ENCODE assay signal across 9 cellular contexts in the genomic region with DNA sequence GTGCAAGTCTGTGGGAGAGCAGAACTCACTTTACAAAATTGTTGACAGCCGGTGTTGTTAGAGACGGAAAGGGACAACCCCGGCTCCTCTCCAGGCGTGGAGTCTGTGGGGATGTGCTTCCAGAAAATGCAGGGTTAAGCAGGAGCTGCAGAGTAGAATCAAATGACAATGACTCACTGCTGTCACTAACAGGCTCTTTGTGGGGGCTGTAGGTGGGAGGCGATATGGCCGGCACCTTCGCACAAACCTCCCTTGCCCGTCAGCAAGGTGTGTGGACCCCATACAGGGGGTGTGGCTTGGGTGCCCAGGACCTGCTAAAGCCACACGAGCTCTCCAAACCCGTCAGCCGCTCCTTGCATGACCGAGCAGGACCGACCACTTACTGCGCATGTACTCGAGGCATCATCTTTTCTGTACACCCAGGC. TPM values are rescaled to one million over a fixed set of nuclear protein-coding genes. Genes with fewer than 3 reads are reported as not detected.
DNase-seq lines count a peak whose midpoint lies in the region; ATAC-seq, FAIRE-seq and TF ChIP-seq lines count a peak whose summit lies in the region.
"Had no signal": no experiment of that assay in that cellular context is flagged by ENCODE, and none has a peak within 500 bp of the region (broad histone marks: within the 10 kb centered on the region; RNA-seq: fewer than 3 reads in every experiment).

No MANE protein-coding gene starts in this region.

- peaks cover 0 to 34% of the 10 kb centered on the region in 2 experiments; a peak in 1 of 4 replicates for H3K4me1 ChIP-seq in SK-N-SH (ENCODE audit: control insufficient read depth in 1 of 2, insufficient read depth in 2 of 2, low read depth in 1 of 2, low read length in 1 of 2)

- H3K36me3 Mint-ChIP-seq in Calu3 (ENCODE audit: insufficient read depth, unreplicated experiment), result peaks cover 34% of the 10 kb centered on the region

- no peaks in the 10 kb centered on the region for H3K27me3 ChIP-seq in SK-N-SH (ENCODE audit: insufficient read depth)

- BruUV-seq in Calu3 (replicated peaks; lab: Mats Ljungman, UMichigan), result no TSS peak

- peak overlapping the region; percentile 26 for H3K4me3 Mint-ChIP-seq in Calu3 (ENCODE audit: low read depth, unreplicated experiment)
- H3K4me3 Mint-ChIP-seq: activated CD8-positive, alpha-beta T cell treated with anti-CD3 and anti-CD28 coated beads for 36 hours had no signal

- ATAC-seq in left ventricle myocardium superior (peak; percentile 26), omental fat pad (ENCODE audit: low FRiP score) (peak; percentile 41)
- ATAC-seq: activated CD8-positive, alpha-beta T cell treated with anti-CD3 and anti-CD28 coated beads for 36 hours had no signal

- DNase-seq in Calu3, result peak; percentile 44
- no peak for DNase-seq in SK-N-SH
- no peak for DNase-seq in left ventricle myocardium superior
- DNase-seq in omental fat pad (ENCODE audit: low spot score), result no peak
- DNase-seq in Kasumi-1 (lab: John Stamatoyannopoulos, UW), result no peak
- no peak for DNase-seq in HCEC 1CT
- no peak for DNase-seq in D721Med (ENCODE audit: insufficient read length, low spot score)
- no peak for DNase-seq in stimulated activated CD8-positive, alpha-beta memory T cell treated with anti-CD3 and anti-CD28 coated beads, Interleukin-4, amount 100 ng/mL, for 48 hours
- DNase-seq: activated CD8-positive, alpha-beta T cell treated with anti-CD3 and anti-CD28 coated beads for 36 hours had no signal

- no peaks in the 10 kb centered on the region for H3K9me2 ChIP-seq in SK-N-SH

- FAIRE-seq in D721Med (lab: Jason Lieb, UNC), result no peak

- no peak for TF ChIP-seq EP300 in SK-N-SH (IDR thresholded peaks at IDR 0.05; ENCODE audit: borderline replicate concordance in 1 of 2, low read depth in 1 of 2, low read length in 1 of 2)

- H3F3A ChIP-seq in SK-N-SH (replicated peaks; ENCODE audit: insufficient read depth), result peaks cover 5% of the 10 kb centered on the region

- WGBS in SK-N-SH (ENCODE audit: low lambda C conversion rate), result 80% methylated on average over 11 of the region's 15 CpGs

- no peak for TF ChIP-seq RAD21 in SK-N-SH (IDR thresholded peaks at IDR 0.05; ENCODE audit: low read length)

- no peak overlapping the region for H3K9ac ChIP-seq in SK-N-SH

- POLR2A ChIA-PET in SK-N-SH (lab: Yijun Ruan, JAX), result no interaction called here

- intact Hi-C loops in Calu3 (cut with micrococcal nuclease; ENCODE audit: unreplicated experiment), result no loop called here
- intact Hi-C loops in left ventricle myocardium superior (cut with micrococcal nuclease), result loop anchor here (10.0 kb wide), 1 partner anchor 64 kb away; a partner anchor contains a TSS

- peaks cover under 1 to 17% of the 10 kb centered on the region in 2 experiments for H3K36me3 ChIP-seq in SK-N-SH (replicated peaks in 1 of 2; ENCODE audit: control insufficient read depth in 1 of 2, insufficient read depth in 2 of 2, low read length in 1 of 2)

- no peaks in the 10 kb centered on the region for H3K9me3 ChIP-seq in SK-N-SH

- no peak overlapping the region for H2AFZ ChIP-seq in SK-N-SH (ENCODE audit: low read depth)

- no peaks in the 10 kb centered on the region for H3K27me3 Mint-ChIP-seq in Calu3 (ENCODE audit: unreplicated experiment)
- H3K27me3 Mint-ChIP-seq: activated CD8-positive, alpha-beta T cell treated with anti-CD3 and anti-CD28 coated beads for 36 hours had no signal

- no peak overlapping the region for H3K4me2 ChIP-seq in SK-N-SH

- no peaks in the 10 kb centered on the region for H3K9me3 Mint-ChIP-seq in Calu3 (ENCODE audit: low read depth, unreplicated experiment)
- H3K9me3 Mint-ChIP-seq: activated CD8-positive, alpha-beta T cell treated with anti-CD3 and anti-CD28 coated beads for 36 hours had no signal

- H3K27ac Mint-ChIP-seq in Calu3 (ENCODE audit: unreplicated experiment), result peak overlapping the region; percentile 43
- H3K27ac Mint-ChIP-seq: activated CD8-positive, alpha-beta T cell treated with anti-CD3 and anti-CD28 coated beads for 36 hours had no signal

- H4K20me1 ChIP-seq in SK-N-SH (ENCODE audit: insufficient read depth), result 0 out of 2 replicates have a peak, but pooled peaks cover 3% of the 10 kb centered on the region

- H3K4me3 ChIP-seq in SK-N-SH (ENCODE audit: low read depth in 2 of 2, low read length in 1 of 2), result no peak overlapping the region

- TF ChIP-seq CTCF in Calu3 (IDR thresholded peaks at IDR 0.05; ENCODE audit: unreplicated experiment) (no peak), SK-N-SH (IDR thresholded peaks at IDR 0.05) (no peak), omental fat pad (IDR thresholded peaks at IDR 0.05) (no peak), D721Med (IDR thresholded peaks at IDR 0.05; ENCODE audit: insufficient read depth, missing control alignments) (no peak)

- H3K4me1 Mint-ChIP-seq in Calu3 (ENCODE audit: low read depth, unreplicated experiment), result peaks cover 52% of the 10 kb centered on the region

- no peaks in the 10 kb centered on the region for H3K79me2 ChIP-seq in SK-N-SH (ENCODE audit: insufficient read depth)

- CTCF ChIA-PET in Calu3 (lab: Charles Lee) (interaction anchor here (0.8 to 1.2 kb wide), 2 partner anchors 13 to 16 kb away, joined by 3 read pairs; no protein-coding TSS in a partner anchor), SK-N-SH (lab: Yijun Ruan, JAX) (interaction anchor here (0.6 to 15.0 kb wide), 8 partner anchors 7 to 103 kb away, joined by 3 to 297 read pairs (median 17); a partner anchor contains a TSS)

- peak overlapping the region in 1 of 2 experiments; percentile 58; a peak in 2 of 4 replicates for H3K27ac ChIP-seq in SK-N-SH (ENCODE audit: low read depth in 2 of 2, low read length in 1 of 2)

TF ChIP-seq in SK-N-SH, 30 proteins besides CTCF, POLR2A, EP300 and RAD21:
- TF ChIP-seq MXI1 (IDR thresholded peaks at IDR 0.05; ENCODE audit: low read depth, low read length), result no peak
- TF ChIP-seq ELF1 (IDR thresholded peaks at IDR 0.05), result no peak
- TF ChIP-seq GABPA (IDR thresholded peaks at IDR 0.05; ENCODE audit: low read depth), result no peak
- TF ChIP-seq NFIC (IDR thresholded peaks at IDR 0.05; ENCODE audit: borderline replicate concordance), result no peak
- peak; percentile 34; the same call in 1 of the 2 replicates for TF ChIP-seq FOSL2 (IDR thresholded peaks at IDR 0.05; ENCODE audit: borderline replicate concordance, low read depth)
- no peak for TF ChIP-seq TCF12 (IDR thresholded peaks at IDR 0.05)

RNA-seq across cellular contexts. Expression of a gene that starts 5.8 kb away (rescaled TPM):
- total RNA-seq in Calu3 (2022) (29.5 and 39.1 TPM in 2 replicates), left ventricle myocardium superior (277 TPM), omental fat pad (10 to 100 TPM; 42.2 to 72.7 (median 50.7) TPM)
- 96.1 and 124 TPM in 2 replicates for polyA plus RNA-seq in SK-N-SH (2012; rRNA removed)
- 41.5 and 62.1 TPM in 2 replicates for polyA plus RNA-seq in SK-N-SH (2012; cell fraction: cytosol; rRNA removed)
- 123 and 147 TPM in 2 replicates for polyA plus RNA-seq in SK-N-SH (2012; cell fraction: nucleus; rRNA removed)

RNA-seq across cellular contexts. Expression of a gene that starts 29.0 kb away (rescaled TPM):
- total RNA-seq in Calu3 (2022), result not detected in 2 replicates
- polyA plus RNA-seq in SK-N-SH (2012; rRNA removed), result 2.8 and 3.4 TPM in 2 replicates
- 1.2 and 2.0 TPM in 2 replicates for polyA plus RNA-seq in SK-N-SH (2012; cell fraction: cytosol; rRNA removed)
- 12.4 and 16.5 TPM in 2 replicates for polyA plus RNA-seq in SK-N-SH (2012; cell fraction: nucleus; rRNA removed)
- 1.2 TPM for total RNA-seq in left ventricle myocardium superior
- under 1 TPM in 2 of 4 donors, not detected in 2; 0.12 to 0.44 TPM for total RNA-seq in omental fat pad

RNA-seq across cellular contexts. Expression of a gene that starts 45.0 kb away (rescaled TPM):
- total RNA-seq in Calu3 (2022) (539 and 709 TPM in 2 replicates), left ventricle myocardium superior (16.5 TPM), omental fat pad (10 to 100 TPM; 28.5 to 99.8 (median 41.2) TPM)
- 543 and 766 TPM in 2 replicates for polyA plus RNA-seq in SK-N-SH (2012; rRNA removed)
- 239 and 423 TPM in 2 replicates for polyA plus RNA-seq in SK-N-SH (2012; cell fraction: cytosol; rRNA removed)
- 1,445 and 1,576 TPM in 2 replicates for polyA plus RNA-seq in SK-N-SH (2012; cell fraction: nucleus; rRNA removed)

RNA-seq across cellular contexts. Expression of a gene that starts 49.5 kb away (rescaled TPM):
- total RNA-seq in Calu3 (2022), result 74.3 and 89.7 TPM in 2 replicates
- 26.9 and 35.2 TPM in 2 replicates for polyA plus RNA-seq in SK-N-SH (2012; rRNA removed)
- 19.8 and 24.9 TPM in 2 replicates for polyA plus RNA-seq in SK-N-SH (2012; cell fraction: cytosol; rRNA removed)
- 65.0 and 65.1 TPM in 2 replicates for polyA plus RNA-seq in SK-N-SH (2012; cell fraction: nucleus; rRNA removed)
- total RNA-seq in left ventricle myocardium superior, result 37.6 TPM
- total RNA-seq in omental fat pad, result 10 to 100 TPM; 16.6 to 38.0 (median 25.6) TPM
